8 cellular contexts compared by ENCODE assay signal in the genomic region with DNA sequence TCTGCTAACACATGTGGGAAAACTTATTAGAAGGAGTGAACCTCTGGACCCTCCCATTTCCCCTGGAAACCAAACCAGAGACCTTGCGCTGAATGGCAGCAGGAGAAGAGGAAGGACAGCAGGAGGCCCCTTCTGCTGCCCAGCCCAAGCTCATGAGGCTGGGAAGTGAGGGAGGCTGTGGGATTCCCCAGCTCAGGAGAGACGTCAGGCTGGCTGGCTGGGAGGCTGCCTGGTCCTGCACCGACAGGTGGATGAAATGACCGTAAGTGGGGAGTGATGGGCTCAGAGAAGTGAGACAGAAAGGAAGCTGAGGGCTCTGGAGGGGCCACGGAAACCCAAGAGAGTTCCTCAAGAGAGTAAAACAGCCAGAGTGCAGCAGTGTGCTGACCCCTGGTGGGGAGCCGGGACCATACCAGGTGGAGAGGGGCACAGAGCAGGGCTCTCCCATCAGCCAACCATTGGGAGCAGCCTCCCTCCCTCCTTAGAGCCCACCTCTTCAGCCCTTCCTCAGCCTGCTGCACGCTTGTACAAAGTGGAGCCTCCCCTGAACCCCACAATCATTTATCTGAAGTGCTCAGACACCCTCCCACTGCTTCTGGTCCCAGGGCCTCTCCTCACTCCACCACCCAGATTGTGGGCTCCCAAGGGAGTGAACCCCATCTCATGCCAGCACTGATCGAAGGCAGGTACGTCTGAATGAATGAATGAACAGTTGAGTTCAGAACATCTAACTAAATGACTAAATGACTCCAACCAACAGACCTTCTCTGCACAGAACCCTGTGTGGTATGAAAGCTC. TPM values are rescaled to one million over a fixed set of nuclear protein-coding genes. Genes with fewer than 3 reads are reported as not detected.
A peak's percentile ranks its signal among the peaks of the same experiment; 100 is the strongest.
DNase-seq lines count a peak whose midpoint lies in the region; ATAC-seq and TF ChIP-seq lines count a peak whose summit lies in the region.

No MANE protein-coding gene starts in this region.

- ATAC-seq in Panc1: peak; percentile 46

- DNase-seq in GDM1 (lab: John Stamatoyannopoulos, UW): peak; percentile 43
- no peak for DNase-seq in Panc1 (ENCODE audit: low read depth, low spot score)
- peak; percentile 85 for DNase-seq in activated effector memory CD4-positive, alpha-beta T cell treated with anti-CD3 and anti-CD28 coated beads, Interleukin-2, amount 50 U/mL, for 16 hours
- peak in 38 of 42 donors; percentile 46 to 84 (median 72) for DNase-seq in head of caudate nucleus
- DNase-seq in stimulated activated CD4-positive, alpha-beta T cell treated with anti-CD3 and anti-CD28 coated beads, Interleukin-12 subunit alpha, Interleukin-12 subunit beta, amount 100 ng/mL, for 48 hours (ENCODE audit: low read depth in 2 of 3, low spot score in 1 of 3): peak in 2 of 3 donors; percentile 37 to 52
- no peak for DNase-seq in HPDE6-E6E7 (ENCODE audit: extremely low spot score)
- DNase-seq in cerebellum (ENCODE audit: low spot score): no peak

- H3K36me3 ChIP-seq in HUES48 (ENCODE audit: control insufficient read depth, insufficient read depth, low read length): no peaks in the 10 kb centered on the region
- H3K36me3 ChIP-seq in Panc1 (ENCODE audit: control insufficient read depth, insufficient read depth, low read length): no peaks in the 10 kb centered on the region

- CTCF ChIA-PET in Panc1 (lab: Charles Lee): interaction anchor here (0.5 to 5.8 kb wide), 8 partner anchors 12 to 803 kb away, joined by 3 to 62 read pairs (median 5); partner anchors contain the start of gene POU6F1

- H3K27me3 ChIP-seq in HUES48 (ENCODE audit: control insufficient read depth, insufficient read depth, low read length) (peaks cover 58% of the 10 kb centered on the region), Panc1 (ENCODE audit: control insufficient read depth, insufficient read depth, low read length) (no peaks in the 10 kb centered on the region)

- peak overlapping the region; percentile 43; the same call in 1 of the 2 replicates for H3K4me3 ChIP-seq in HUES48 (ENCODE audit: low read depth, low read length)
- no peak overlapping the region; a peak in 1 of 4 replicates for H3K4me3 ChIP-seq in Panc1 (ENCODE audit: low read depth in 2 of 2, low read length in 2 of 2)

- intact Hi-C loops in Panc1 (cut with micrococcal nuclease; ENCODE audit: unreplicated experiment): loop anchor here (2.0 kb wide), 1 partner anchor 16 kb away; no protein-coding TSS in a partner anchor
- intact Hi-C loops in head of caudate nucleus (cut with DNase I): no loop called here

- no peaks in the 10 kb centered on the region for H3K9me3 ChIP-seq in HUES48 (ENCODE audit: control insufficient read depth, insufficient read depth, low read length)
- H3K9me3 ChIP-seq in Panc1 (ENCODE audit: control insufficient read depth, insufficient read depth, low read depth, low read length): no peaks in the 10 kb centered on the region

- BruUV-seq in Panc1 (replicated peaks; lab: Mats Ljungman, UMichigan): no TSS peak

- in situ Hi-C loops in Panc1 (cut with HindIII; ENCODE audit: low pct_unique_long_range_greater_than_20kb, low sequenced_read_pairs): no loop called here

- TF ChIP-seq CTCF in Panc1 (IDR thresholded peaks at IDR 0.05): peak; percentile 85

- no peak overlapping the region for H3K9ac ChIP-seq in HUES48 (ENCODE audit: low read depth, low read length)

- H3K4me1 ChIP-seq in HUES48 (ENCODE audit: control insufficient read depth, insufficient read depth, low read length): peaks cover 9% of the 10 kb centered on the region; the same call in 1 of the 2 replicates
- peaks cover 3% of the 10 kb centered on the region; the same call in 1 of the 2 replicates for H3K4me1 ChIP-seq in Panc1 (ENCODE audit: control insufficient read depth, insufficient read depth, low read length)

- POLR2A ChIA-PET in Panc1 (lab: Charles Lee): no interaction called here

- no peak overlapping the region for H3K27ac ChIP-seq in HUES48 (ENCODE audit: low read depth, low read length)
- no peak overlapping the region for H3K27ac ChIP-seq in Panc1 (ENCODE audit: low read length)

RNA-seq across cellular contexts. Expression of gene TAMALIN, which starts 14.0 kb away (rescaled TPM):
- 0.82 TPM for total RNA-seq in Panc1 (2021; ENCODE audit: unreplicated experiment)
- polyA plus RNA-seq in Panc1 (2012; ENCODE audit: insufficient read length): 0.59 TPM
- total RNA-seq in cerebellum: 5.4 TPM

RNA-seq across cellular contexts. Expression of gene NR4A1, which starts 30.5 kb away (rescaled TPM):
- 2.0 TPM for total RNA-seq in Panc1 (2021; ENCODE audit: unreplicated experiment)
- 5.5 TPM for polyA plus RNA-seq in Panc1 (2012; ENCODE audit: insufficient read length)
- 2.4 TPM for total RNA-seq in cerebellum

RNA-seq across cellular contexts. Expression of gene ATG101, which starts 49.0 kb away (rescaled TPM):
- total RNA-seq in Panc1 (2021; ENCODE audit: unreplicated experiment): 64.9 TPM
- polyA plus RNA-seq in Panc1 (2012; ENCODE audit: insufficient read length): 104 TPM
- 12.8 TPM for total RNA-seq in cerebellum

RNA-seq across cellular contexts. Expression of gene SMIM41, which starts 58.8 kb away (rescaled TPM):
- total RNA-seq in Panc1 (2021; ENCODE audit: unreplicated experiment) (not detected), cerebellum (0.18 TPM)
- polyA plus RNA-seq in Panc1 (2012; ENCODE audit: insufficient read length): not detected

Comparison
In these comparisons a context has a peak if more than half of its experiments do, and no peak if none do; other contexts are left out.
1. DNase-seq: peak in GDM1 (single experiment), activated effector memory CD4-positive, alpha-beta T cell treated with anti-CD3 and anti-CD28 coated beads, Interleukin-2, amount 50 U/mL, for 16 hours (single experiment), head of caudate nucleus (38 of 42) and stimulated activated CD4-positive, alpha-beta T cell treated with anti-CD3 and anti-CD28 coated beads, Interleukin-12 subunit alpha, Interleukin-12 subunit beta, amount 100 ng/mL, for 48 hours (2 of 3); none in Panc1 (single experiment), HPDE6-E6E7 (single experiment) and cerebellum (single experiment).